In the genomic region with DNA sequence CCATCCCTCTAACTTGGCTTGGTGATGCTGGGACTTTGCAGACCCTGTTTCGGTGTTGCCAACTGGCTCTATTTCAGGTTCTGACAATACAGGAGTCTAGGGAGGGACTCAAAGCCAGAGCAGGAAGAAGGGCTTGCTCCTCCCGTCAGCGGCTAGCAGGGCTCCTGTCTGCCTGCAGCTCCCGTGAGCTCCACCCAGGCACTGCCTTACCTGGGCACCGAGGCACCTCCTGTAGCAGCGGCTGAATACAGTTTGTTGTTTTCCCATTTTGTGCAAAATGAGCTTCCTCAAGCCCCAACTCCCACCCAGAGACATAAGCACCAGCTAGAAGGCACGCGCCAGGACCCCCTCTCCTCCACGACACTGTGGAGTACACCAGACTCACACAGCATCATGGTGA, we compare ENCODE assay signal across 23 cellular contexts.
DNase-seq lines count a peak whose midpoint lies in the region; ATAC-seq, FAIRE-seq and TF ChIP-seq lines count a peak whose summit lies in the region.
"Had no signal": no experiment of that assay in that cellular context is flagged by ENCODE, and none has a peak within 500 bp of the region (broad histone marks: within the 10 kb centered on the region; RNA-seq: fewer than 3 reads in every experiment).

No MANE protein-coding gene starts in this region.

- H3K4me2 ChIP-seq in astrocyte (ENCODE audit: low read length): no peak overlapping the region
- H3K4me2 ChIP-seq: A549, BLaER1 had no signal

- H3K4me3 Mint-ChIP-seq in astrocyte (ENCODE audit: unreplicated experiment) (peak overlapping the region; percentile 50), osteocyte (ENCODE audit: unreplicated experiment) (no peak overlapping the region)
- H3K4me3 Mint-ChIP-seq: B cell; CD4-positive, CD25-positive, alpha-beta regulatory T cell; CD8-positive, alpha-beta T cell; HFFc6 had no signal

- intact Hi-C loops in heart left ventricle (cut with DNase I): no loop called here

- no peak overlapping the region for H3K27ac Mint-ChIP-seq in astrocyte (ENCODE audit: unreplicated experiment)
- no peak overlapping the region for H3K27ac Mint-ChIP-seq in osteocyte (ENCODE audit: unreplicated experiment)
- H3K27ac Mint-ChIP-seq: B cell; CD8-positive, alpha-beta T cell; HFFc6 had no signal

- no peaks in the 10 kb centered on the region for H3K9me3 ChIP-seq in cardiac muscle cell (ENCODE audit: low read depth)
- no peaks in the 10 kb centered on the region for H3K9me3 ChIP-seq in heart left ventricle
- no peaks in the 10 kb centered on the region for H3K9me3 ChIP-seq in astrocyte (ENCODE audit: insufficient read depth, low read depth, low read length)
- H3K9me3 ChIP-seq: A549, BLaER1, Caco-2, HAP-1 had no signal

- TF ChIP-seq CTCF in cardiac muscle cell (IDR thresholded peaks at IDR 0.05; ENCODE audit: low read depth, low read length): no peak
- TF ChIP-seq CTCF in heart left ventricle (IDR thresholded peaks at IDR 0.05): no peak
- TF ChIP-seq CTCF in astrocyte (IDR thresholded peaks at IDR 0.05; ENCODE audit: insufficient read depth, low read depth, low read length): no peak
- TF ChIP-seq CTCF in osteocyte (IDR thresholded peaks at IDR 0.05): no peak

- H4K20me1 ChIP-seq in astrocyte (ENCODE audit: insufficient read depth, low read length): no peaks in the 10 kb centered on the region

- peaks cover 8% of the 10 kb centered on the region for H3K4me1 Mint-ChIP-seq in astrocyte (ENCODE audit: low read depth, unreplicated experiment)
- peaks cover 13% of the 10 kb centered on the region for H3K4me1 Mint-ChIP-seq in osteocyte (ENCODE audit: unreplicated experiment)

- H3K36me3 Mint-ChIP-seq in astrocyte (ENCODE audit: low read depth, unreplicated experiment) (peaks cover 22% of the 10 kb centered on the region), osteocyte (ENCODE audit: unreplicated experiment) (peaks cover 14% of the 10 kb centered on the region)

- H3K4me1 ChIP-seq in cardiac muscle cell (ENCODE audit: low read depth): no peaks in the 10 kb centered on the region
- H3K4me1 ChIP-seq in heart left ventricle: peaks cover 0 to 30% (median 5%) of the 10 kb centered on the region in 12 donors
- peaks cover 11% of the 10 kb centered on the region for H3K4me1 ChIP-seq in astrocyte (ENCODE audit: insufficient read depth, low read length)
- H3K4me1 ChIP-seq: Caco-2, HAP-1 had no signal

- DNase-seq in cardiac muscle cell (ENCODE audit: low read depth in 1 of 2, low spot score in 1 of 2) (no peak), heart left ventricle (no peak), astrocyte (ENCODE audit: low read depth) (no peak), osteocyte (ENCODE audit: extremely low spot score, unreplicated experiment) (peak; percentile 73)
- no peak for DNase-seq in NK-92 treated with Interleukin-12 subunit alpha and Interleukin-12 subunit beta, amount 100 ng/mL, for 24 hours (lab: John Stamatoyannopoulos, UW)
- DNase-seq: 8988T; ACHN; Caco-2; CD4-positive, CD25-positive, alpha-beta regulatory T cell; CD8-positive, alpha-beta T cell; DMS153; DND-41; GOT3; HFFc6 had no signal

- H3K9me3 Mint-ChIP-seq in astrocyte (ENCODE audit: unreplicated experiment) (peaks cover under 1% of the 10 kb centered on the region), osteocyte (ENCODE audit: unreplicated experiment) (no peaks in the 10 kb centered on the region)
- H3K9me3 Mint-ChIP-seq: CD4-positive, CD25-positive, alpha-beta regulatory T cell; CD8-positive, alpha-beta T cell; HFFc6 had no signal

- H3K27me3 Mint-ChIP-seq in astrocyte (ENCODE audit: low read depth, unreplicated experiment): no peaks in the 10 kb centered on the region
- H3K27me3 Mint-ChIP-seq in osteocyte (ENCODE audit: unreplicated experiment): no peaks in the 10 kb centered on the region
- H3K27me3 Mint-ChIP-seq: B cell; CD4-positive, CD25-positive, alpha-beta regulatory T cell had no signal

- no peak overlapping the region for H3K9ac ChIP-seq in astrocyte (ENCODE audit: low read length)
- H3K9ac ChIP-seq: BLaER1 had no signal

- no peak overlapping the region for H2AFZ ChIP-seq in astrocyte (ENCODE audit: low read depth, low read length)

- FAIRE-seq in astrocyte (lab: Jason Lieb, UNC): no peak
- FAIRE-seq: A549, G401.6, GM12892, H54 had no signal

- no peaks in the 10 kb centered on the region for H3K27me3 ChIP-seq in cardiac muscle cell
- H3K27me3 ChIP-seq in heart left ventricle: no peaks in the 10 kb centered on the region
- H3K27me3 ChIP-seq in astrocyte (ENCODE audit: insufficient read depth, low read length): no peaks in the 10 kb centered on the region
- H3K27me3 ChIP-seq: BLaER1 had no signal

- ATAC-seq in heart left ventricle (no peak), HG03342 (IDR thresholded peaks at IDR 0.05; ENCODE audit: unreplicated experiment) (no peak)
- ATAC-seq: A549; CD8-positive, alpha-beta T cell had no signal

- H3K36me3 ChIP-seq in cardiac muscle cell (peaks cover 21% of the 10 kb centered on the region), heart left ventricle (peaks cover 0 to 28% (median 9%) of the 10 kb centered on the region in 9 donors), astrocyte (ENCODE audit: insufficient read depth, low read length) (peaks cover 4% of the 10 kb centered on the region)
- H3K36me3 ChIP-seq: HAP-1 had no signal

- H3K27ac ChIP-seq in cardiac muscle cell (peak overlapping the region; percentile 6), heart left ventricle (no peak overlapping the region), astrocyte (ENCODE audit: low read depth, low read length) (no peak overlapping the region)
- H3K27ac ChIP-seq: A549, BLaER1, C4-2B had no signal

- TF ChIP-seq POLR2A in heart left ventricle (IDR thresholded peaks at IDR 0.05): no peak

- H3K79me2 ChIP-seq in astrocyte (ENCODE audit: insufficient read depth, low read length): peaks cover 51% of the 10 kb centered on the region

- H3K4me3 ChIP-seq in cardiac muscle cell: no peak overlapping the region
- H3K4me3 ChIP-seq in heart left ventricle: no peak overlapping the region
- H3K4me3 ChIP-seq in astrocyte (ENCODE audit: insufficient read depth, low read depth, low read length): no peak overlapping the region
- H3K4me3 ChIP-seq: A549, BLaER1, HAP-1 had no signal

- WGBS in heart left ventricle, 4 donors: 94 to 98% (median 94%) methylated on average over 7 to 9 of the region's 9 CpGs
